Comparison of ENCODE assay signal across 8 cellular contexts in the genomic region with DNA sequence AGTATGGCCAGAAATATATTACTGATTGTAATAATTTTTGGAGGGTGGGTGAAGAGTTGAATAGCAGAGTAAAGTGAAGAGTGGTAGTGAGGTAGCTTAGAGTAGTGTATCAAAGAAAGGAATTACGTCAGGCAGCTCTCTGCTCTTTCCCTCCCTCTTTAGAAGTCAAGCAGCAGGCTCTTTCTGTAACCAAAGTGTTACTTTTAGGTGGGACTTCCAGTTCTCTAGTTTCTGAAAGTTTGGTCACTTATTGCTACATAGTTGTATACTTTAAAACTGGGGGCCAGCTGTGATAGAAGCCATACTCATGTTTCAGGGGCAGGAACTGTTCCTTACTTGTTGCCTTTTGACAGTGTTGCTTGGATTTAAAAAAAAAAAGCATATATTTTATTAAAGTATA. TPM values are rescaled to one million over a fixed set of nuclear protein-coding genes. Genes with fewer than 3 reads are reported as not detected.
DNase-seq lines count a peak whose midpoint lies in the region; ATAC-seq lines count a peak whose summit lies in the region.

No MANE protein-coding gene starts in this region.

- DNase-seq in activated CD8-positive, alpha-beta memory T cell treated with anti-CD3 and anti-CD28 coated beads, Interleukin-2, amount 10 ng/mL, durations not matched to agents 7 days and 5 days: no peak
- no peak for DNase-seq in activated CD8-positive, alpha-beta memory T cell treated with anti-CD3 and anti-CD28 coated beads, Interleukin-2, amount 50 U/mL, for 48 hours
- no peak for DNase-seq in activated naive CD8-positive, alpha-beta T cell treated with anti-CD3 and anti-CD28 coated beads, Interleukin-2, amount 10 ng/mL, durations not matched to agents 7 days and 5 days
- DNase-seq in superior temporal gyrus (ENCODE audit: extremely low spot score): peak; percentile 12
- no peak for DNase-seq in Ammon's horn (ENCODE audit: low spot score)
- DNase-seq in NCI-H524 (lab: John Stamatoyannopoulos, UW): no peak
- DNase-seq in CD1c-positive myeloid dendritic cell (ENCODE audit: extremely low spot score): no peak

- POLR2A ChIA-PET in activated naive CD8-positive, alpha-beta T cell treated with anti-CD3 and anti-CD28 coated beads, Interleukin-2, amount 10 ng/mL, durations not matched to agents 7 days and 5 days (lab: Charles Lee): interaction anchor here (0.6 to 4.0 kb wide), 7 partner anchors 11 to 585 kb away, joined by 3 to 55 read pairs (median 5); partner anchors contain the start of gene ATF7IP

- peak overlapping the region; percentile 76 for H3K4me3 Mint-ChIP-seq in activated CD8-positive, alpha-beta memory T cell treated with anti-CD3 and anti-CD28 coated beads, Interleukin-2, amount 10 ng/mL, durations not matched to agents 7 days and 5 days
- H3K4me3 Mint-ChIP-seq in activated naive CD8-positive, alpha-beta T cell treated with anti-CD3 and anti-CD28 coated beads, Interleukin-2, amount 10 ng/mL, durations not matched to agents 7 days and 5 days: peak overlapping the region; percentile 82

- ATAC-seq in activated CD8-positive, alpha-beta memory T cell treated with anti-CD3 and anti-CD28 coated beads, Interleukin-2, amount 10 ng/mL, durations not matched to agents 7 days and 5 days: peak; percentile 66
- peak; percentile 72 for ATAC-seq in HG03045 (IDR thresholded peaks at IDR 0.05; ENCODE audit: unreplicated experiment)
- ATAC-seq in activated naive CD8-positive, alpha-beta T cell treated with anti-CD3 and anti-CD28 coated beads, Interleukin-2, amount 10 ng/mL, durations not matched to agents 7 days and 5 days (ENCODE audit: low read depth): peak; percentile 68

- H3K27ac Mint-ChIP-seq in activated CD8-positive, alpha-beta memory T cell treated with anti-CD3 and anti-CD28 coated beads, Interleukin-2, amount 10 ng/mL, durations not matched to agents 7 days and 5 days: peak overlapping the region; percentile 94
- peak overlapping the region; percentile 83 for H3K27ac Mint-ChIP-seq in activated naive CD8-positive, alpha-beta T cell treated with anti-CD3 and anti-CD28 coated beads, Interleukin-2, amount 10 ng/mL, durations not matched to agents 7 days and 5 days

- H3K27me3 Mint-ChIP-seq in activated CD8-positive, alpha-beta memory T cell treated with anti-CD3 and anti-CD28 coated beads, Interleukin-2, amount 10 ng/mL, durations not matched to agents 7 days and 5 days: no peaks in the 10 kb centered on the region
- no peaks in the 10 kb centered on the region for H3K27me3 Mint-ChIP-seq in activated naive CD8-positive, alpha-beta T cell treated with anti-CD3 and anti-CD28 coated beads, Interleukin-2, amount 10 ng/mL, durations not matched to agents 7 days and 5 days

- H3K36me3 Mint-ChIP-seq in activated CD8-positive, alpha-beta memory T cell treated with anti-CD3 and anti-CD28 coated beads, Interleukin-2, amount 10 ng/mL, durations not matched to agents 7 days and 5 days: peaks cover 50% of the 10 kb centered on the region
- peaks cover 40% of the 10 kb centered on the region for H3K36me3 Mint-ChIP-seq in activated naive CD8-positive, alpha-beta T cell treated with anti-CD3 and anti-CD28 coated beads, Interleukin-2, amount 10 ng/mL, durations not matched to agents 7 days and 5 days

- CTCF ChIA-PET in activated CD8-positive, alpha-beta memory T cell treated with anti-CD3 and anti-CD28 coated beads, Interleukin-2, amount 10 ng/mL, durations not matched to agents 7 days and 5 days (lab: Charles Lee): interaction anchor here (0.9 to 4.2 kb wide), 4 partner anchors 10 to 30 kb away, joined by 3 to 22 read pairs (median 4); partner anchors contain the start of gene ATF7IP

- H3K9me3 Mint-ChIP-seq in activated CD8-positive, alpha-beta memory T cell treated with anti-CD3 and anti-CD28 coated beads, Interleukin-2, amount 10 ng/mL, durations not matched to agents 7 days and 5 days (ENCODE audit: low read depth): no peaks in the 10 kb centered on the region
- H3K9me3 Mint-ChIP-seq in activated naive CD8-positive, alpha-beta T cell treated with anti-CD3 and anti-CD28 coated beads, Interleukin-2, amount 10 ng/mL, durations not matched to agents 7 days and 5 days: no peaks in the 10 kb centered on the region

- peaks cover 70% of the 10 kb centered on the region for H3K4me1 Mint-ChIP-seq in activated CD8-positive, alpha-beta memory T cell treated with anti-CD3 and anti-CD28 coated beads, Interleukin-2, amount 10 ng/mL, durations not matched to agents 7 days and 5 days
- peaks cover 66% of the 10 kb centered on the region for H3K4me1 Mint-ChIP-seq in activated naive CD8-positive, alpha-beta T cell treated with anti-CD3 and anti-CD28 coated beads, Interleukin-2, amount 10 ng/mL, durations not matched to agents 7 days and 5 days

RNA-seq across cellular contexts. Expression of gene ATF7IP, which starts 30.6 kb away (rescaled TPM):
- 100 to 1,000 TPM; 115 to 144 TPM for total RNA-seq in activated CD8-positive, alpha-beta memory T cell treated with anti-CD3 and anti-CD28 coated beads, Interleukin-2, amount 10 ng/mL, durations not matched to agents 7 days and 5 days
- total RNA-seq in activated naive CD8-positive, alpha-beta T cell treated with anti-CD3 and anti-CD28 coated beads, Interleukin-2, amount 10 ng/mL, durations not matched to agents 7 days and 5 days: 100 to 1,000 TPM; 149 to 172 TPM
